ENCODE assay signal across 1 cellular context in the genomic region with DNA sequence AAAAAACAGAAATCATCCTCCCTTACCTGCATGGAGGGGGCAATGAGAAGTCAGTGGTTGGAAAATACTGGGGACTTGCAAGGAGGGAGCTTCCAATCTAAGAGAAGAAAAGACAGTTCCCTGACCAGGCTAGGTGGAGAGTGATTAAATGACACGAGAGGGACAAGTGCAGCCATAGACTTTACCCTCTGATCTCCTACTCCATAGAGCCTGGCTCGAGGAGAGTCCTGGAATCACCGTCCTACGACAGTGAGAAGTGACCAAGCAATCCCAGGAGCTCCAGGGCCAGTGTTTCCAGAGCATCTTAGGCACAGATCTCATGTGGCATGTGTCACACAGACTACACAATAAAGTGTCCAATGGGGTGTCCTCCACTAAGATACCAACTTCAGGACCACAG.
TF ChIP-seq lines count a peak whose summit lies in the region.

No MANE protein-coding gene starts in this region.

TF ChIP-seq in endothelial cell of umbilical vein, 7 proteins besides CTCF, POLR2A, EP300 and RAD21 (continued from another document):
- TF ChIP-seq MAX (IDR thresholded peaks at IDR 0.05; ENCODE audit: insufficient read depth, insufficient read length), result no peak
